ENCODE assay signal across 1 cellular context in the genomic region with DNA sequence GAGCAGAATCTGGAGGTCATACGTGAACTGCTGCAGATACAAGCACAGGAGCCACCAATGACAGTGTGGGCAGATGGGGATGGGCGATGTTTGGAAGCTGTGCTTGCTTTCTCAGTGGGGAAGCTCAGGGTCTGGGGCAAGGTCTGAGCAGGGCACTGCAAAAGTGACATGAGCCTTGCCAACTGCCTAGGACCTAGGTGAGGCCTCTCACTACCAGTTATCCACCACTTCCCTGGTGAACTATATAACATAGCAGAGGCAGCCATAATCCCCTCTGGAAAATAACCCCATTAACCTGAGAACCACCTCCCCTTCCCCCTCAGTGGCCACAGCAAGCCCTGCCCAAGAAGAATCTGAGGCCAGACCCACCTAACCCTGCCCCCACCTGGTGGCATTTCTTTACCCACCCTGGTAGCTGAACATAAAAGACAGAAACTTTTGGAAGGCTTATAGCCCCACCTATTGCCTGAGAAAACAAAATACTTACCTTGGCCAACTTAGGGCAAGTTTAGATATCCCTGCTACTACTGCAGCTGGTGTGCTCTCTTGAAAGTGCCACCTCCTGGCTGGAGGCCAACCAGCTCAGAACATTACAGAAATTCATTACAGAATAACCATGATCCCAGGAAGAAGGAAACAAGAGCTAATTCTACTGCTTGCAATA.
TF ChIP-seq lines count a peak whose summit lies in the region.

No MANE protein-coding gene starts in this region.

TF ChIP-seq in HCT116, 20 proteins besides CTCF, POLR2A, EP300 and RAD21 (continued from another document):
- TF ChIP-seq, protein P1, sequence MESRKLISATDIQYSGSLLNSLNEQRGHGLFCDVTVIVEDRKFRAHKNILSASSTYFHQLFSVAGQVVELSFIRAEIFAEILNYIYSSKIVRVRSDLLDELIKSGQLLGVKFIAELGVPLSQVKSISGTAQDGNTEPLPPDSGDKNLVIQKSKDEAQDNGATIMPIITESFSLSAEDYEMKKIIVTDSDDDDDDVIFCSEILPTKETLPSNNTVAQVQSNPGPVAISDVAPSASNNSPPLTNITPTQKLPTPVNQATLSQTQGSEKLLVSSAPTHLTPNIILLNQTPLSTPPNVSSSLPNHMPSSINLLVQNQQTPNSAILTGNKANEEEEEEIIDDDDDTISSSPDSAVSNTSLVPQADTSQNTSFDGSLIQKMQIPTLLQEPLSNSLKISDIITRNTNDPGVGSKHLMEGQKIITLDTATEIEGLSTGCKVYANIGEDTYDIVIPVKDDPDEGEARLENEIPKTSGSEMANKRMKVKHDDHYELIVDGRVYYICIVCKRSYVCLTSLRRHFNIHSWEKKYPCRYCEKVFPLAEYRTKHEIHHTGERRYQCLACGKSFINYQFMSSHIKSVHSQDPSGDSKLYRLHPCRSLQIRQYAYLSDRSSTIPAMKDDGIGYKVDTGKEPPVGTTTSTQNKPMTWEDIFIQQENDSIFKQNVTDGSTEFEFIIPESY (IDR thresholded peaks at IDR 0.05; ENCODE audit: extremely low read depth, insufficient replicate concordance, low read length), result no peak
- TF ChIP-seq TCF7L2 (IDR thresholded peaks at IDR 0.05; ENCODE audit: borderline replicate concordance, extremely low read depth, insufficient read depth, insufficient read length) (no peak), POLR2AphosphoS5 (IDR thresholded peaks at IDR 0.05; ENCODE audit: low read depth, low read length) (no peak), SP1 (IDR thresholded peaks at IDR 0.05; ENCODE audit: low read depth) (no peak), ZNF274 (IDR thresholded peaks at IDR 0.05; ENCODE audit: low read depth, low read length) (no peak), EZH2phosphoT487 (IDR thresholded peaks at IDR 0.05; ENCODE audit: borderline replicate concordance) (no peak), EZH2 (IDR thresholded peaks at IDR 0.05) (no peak), SRF (IDR thresholded peaks at IDR 0.05; ENCODE audit: low read depth) (no peak), FOSL1 (IDR thresholded peaks at IDR 0.05; ENCODE audit: low read depth) (no peak), CBX3 (IDR thresholded peaks at IDR 0.05; ENCODE audit: low read depth) (no peak), JUND (IDR thresholded peaks at IDR 0.05) (no peak), ELF1 (IDR thresholded peaks at IDR 0.05; ENCODE audit: borderline replicate concordance, low read depth) (no peak), SIN3A (IDR thresholded peaks at IDR 0.05; ENCODE audit: low read depth) (no peak), CEBPB (IDR thresholded peaks at IDR 0.05; ENCODE audit: low read depth) (no peak)
- TF ChIP-seq, protein P2, sequence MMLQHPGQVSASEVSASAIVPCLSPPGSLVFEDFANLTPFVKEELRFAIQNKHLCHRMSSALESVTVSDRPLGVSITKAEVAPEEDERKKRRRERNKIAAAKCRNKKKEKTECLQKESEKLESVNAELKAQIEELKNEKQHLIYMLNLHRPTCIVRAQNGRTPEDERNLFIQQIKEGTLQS (IDR thresholded peaks at IDR 0.05), result no peak
- TF ChIP-seq, protein P3, sequence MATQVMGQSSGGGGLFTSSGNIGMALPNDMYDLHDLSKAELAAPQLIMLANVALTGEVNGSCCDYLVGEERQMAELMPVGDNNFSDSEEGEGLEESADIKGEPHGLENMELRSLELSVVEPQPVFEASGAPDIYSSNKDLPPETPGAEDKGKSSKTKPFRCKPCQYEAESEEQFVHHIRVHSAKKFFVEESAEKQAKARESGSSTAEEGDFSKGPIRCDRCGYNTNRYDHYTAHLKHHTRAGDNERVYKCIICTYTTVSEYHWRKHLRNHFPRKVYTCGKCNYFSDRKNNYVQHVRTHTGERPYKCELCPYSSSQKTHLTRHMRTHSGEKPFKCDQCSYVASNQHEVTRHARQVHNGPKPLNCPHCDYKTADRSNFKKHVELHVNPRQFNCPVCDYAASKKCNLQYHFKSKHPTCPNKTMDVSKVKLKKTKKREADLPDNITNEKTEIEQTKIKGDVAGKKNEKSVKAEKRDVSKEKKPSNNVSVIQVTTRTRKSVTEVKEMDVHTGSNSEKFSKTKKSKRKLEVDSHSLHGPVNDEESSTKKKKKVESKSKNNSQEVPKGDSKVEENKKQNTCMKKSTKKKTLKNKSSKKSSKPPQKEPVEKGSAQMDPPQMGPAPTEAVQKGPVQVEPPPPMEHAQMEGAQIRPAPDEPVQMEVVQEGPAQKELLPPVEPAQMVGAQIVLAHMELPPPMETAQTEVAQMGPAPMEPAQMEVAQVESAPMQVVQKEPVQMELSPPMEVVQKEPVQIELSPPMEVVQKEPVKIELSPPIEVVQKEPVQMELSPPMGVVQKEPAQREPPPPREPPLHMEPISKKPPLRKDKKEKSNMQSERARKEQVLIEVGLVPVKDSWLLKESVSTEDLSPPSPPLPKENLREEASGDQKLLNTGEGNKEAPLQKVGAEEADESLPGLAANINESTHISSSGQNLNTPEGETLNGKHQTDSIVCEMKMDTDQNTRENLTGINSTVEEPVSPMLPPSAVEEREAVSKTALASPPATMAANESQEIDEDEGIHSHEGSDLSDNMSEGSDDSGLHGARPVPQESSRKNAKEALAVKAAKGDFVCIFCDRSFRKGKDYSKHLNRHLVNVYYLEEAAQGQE (IDR thresholded peaks at IDR 0.05; ENCODE audit: low read depth), result no peak
- TF ChIP-seq, protein P4, sequence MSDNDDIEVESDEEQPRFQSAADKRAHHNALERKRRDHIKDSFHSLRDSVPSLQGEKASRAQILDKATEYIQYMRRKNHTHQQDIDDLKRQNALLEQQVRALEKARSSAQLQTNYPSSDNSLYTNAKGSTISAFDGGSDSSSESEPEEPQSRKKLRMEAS (IDR thresholded peaks at IDR 0.05), result no peak
